ENCODE assay signal across 17 cellular contexts in the genomic region with DNA sequence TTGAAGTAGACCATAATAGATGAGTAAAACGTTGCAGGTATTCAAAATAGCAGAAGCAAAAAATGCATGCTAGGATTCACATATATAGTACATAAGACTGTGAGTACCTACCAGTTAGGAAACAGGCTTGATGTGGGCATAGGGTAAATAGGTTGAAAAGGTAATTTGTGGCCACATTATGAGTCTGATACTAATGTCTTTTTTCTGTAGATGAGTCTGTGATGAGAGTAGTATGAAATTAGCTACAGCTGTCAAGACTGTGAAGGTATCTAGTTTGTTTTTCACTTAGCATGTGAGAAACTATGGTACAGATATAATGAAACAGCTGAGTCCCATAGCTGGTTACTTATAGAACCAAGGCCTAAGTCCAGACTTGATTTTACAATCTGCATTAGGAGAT. TPM values are rescaled to one million over a fixed set of nuclear protein-coding genes. Genes with fewer than 3 reads are reported as not detected.
DNase-seq lines count a peak whose midpoint lies in the region; ATAC-seq lines count a peak whose summit lies in the region.
"Had no signal": no experiment of that assay in that cellular context is flagged by ENCODE, and none has a peak within 500 bp of the region (broad histone marks: within the 10 kb centered on the region; RNA-seq: fewer than 3 reads in every experiment).

No MANE protein-coding gene starts in this region.

- intact Hi-C loops in activated CD4-positive, alpha-beta T cell treated with anti-CD3 and anti-CD28 coated beads, Interleukin-2, amount 10 ng/mL, durations not matched to agents 24 days and 14 days (cut with micrococcal nuclease), result no loop called here
- intact Hi-C loops in naive thymus-derived CD4-positive, alpha-beta T cell (cut with micrococcal nuclease), result no loop called here

- H3K4me3 ChIP-seq in naive thymus-derived CD4-positive, alpha-beta T cell (ENCODE audit: low read length), result no peak overlapping the region

- H3K27ac ChIP-seq in naive thymus-derived CD4-positive, alpha-beta T cell (ENCODE audit: low read depth, low read length), result no peak overlapping the region
- H3K27ac ChIP-seq: KMS-11 had no signal

- ATAC-seq in activated naive CD8-positive, alpha-beta T cell treated with anti-CD3 and anti-CD28 coated beads, Interleukin-2, amount 50 U/mL, for 24 hours, result no peak
- peak; percentile 83 for ATAC-seq in HG02870 (IDR thresholded peaks at IDR 0.05; ENCODE audit: unreplicated experiment)
- ATAC-seq in naive thymus-derived CD4-positive, alpha-beta T cell, result no peak
- ATAC-seq in GM18909 (IDR thresholded peaks at IDR 0.05; ENCODE audit: poor library complexity, unreplicated experiment), result no peak
- ATAC-seq: HepG2, PC-3 had no signal

- DNase-seq in activated CD4-positive, alpha-beta T cell treated with anti-CD3 and anti-CD28 coated beads, Interleukin-2, amount 10 ng/mL, durations not matched to agents 24 days and 14 days, result peak; percentile 19
- no peak for DNase-seq in activated CD4-positive, alpha-beta T cell treated with anti-CD3 and anti-CD28 coated beads, Interleukin-2, amount 50 U/mL, for 48 hours
- no peak for DNase-seq in activated naive CD8-positive, alpha-beta T cell treated with anti-CD3 and anti-CD28 coated beads, Interleukin-2, amount 50 U/mL, for 24 hours
- DNase-seq in naive thymus-derived CD4-positive, alpha-beta T cell, result no peak
- DNase-seq in NCI-H1105 (lab: John Stamatoyannopoulos, UW), result no peak
- DNase-seq: 8988T, C1 segment of cervical spinal cord, HFFc6, NCI-H1092 treated with DMSO at 0.1 percent for 48 hours, NCI-H1694 treated with DMSO at 0.1 percent for 48 hours, NCI-H69, PC-3 had no signal

- H3K36me3 ChIP-seq in naive thymus-derived CD4-positive, alpha-beta T cell (ENCODE audit: control insufficient read depth in 2 of 3, insufficient read depth in 3 of 3, low read length in 3 of 3), result peaks cover 23 to 81% (median 28%) of the 10 kb centered on the region in 3 experiments

- H3K4me3 Mint-ChIP-seq in activated CD4-positive, alpha-beta T cell treated with anti-CD3 and anti-CD28 coated beads, Interleukin-2, amount 10 ng/mL, durations not matched to agents 24 days and 14 days, result no peak overlapping the region
- H3K4me3 Mint-ChIP-seq in activated naive CD8-positive, alpha-beta T cell, result no peak overlapping the region
- no peak overlapping the region for H3K4me3 Mint-ChIP-seq in activated naive CD8-positive, alpha-beta T cell treated with anti-CD3 and anti-CD28 coated beads, Interleukin-2, amount 50 U/mL, for 24 hours
- no peak overlapping the region for H3K4me3 Mint-ChIP-seq in naive thymus-derived CD4-positive, alpha-beta T cell
- H3K4me3 Mint-ChIP-seq: HFFc6 had no signal

- H3K36me3 Mint-ChIP-seq in activated CD4-positive, alpha-beta T cell treated with anti-CD3 and anti-CD28 coated beads, Interleukin-2, amount 10 ng/mL, durations not matched to agents 24 days and 14 days (ENCODE audit: low read depth), result peaks cover 61% of the 10 kb centered on the region
- H3K36me3 Mint-ChIP-seq in activated naive CD8-positive, alpha-beta T cell, result peaks cover 12% of the 10 kb centered on the region
- peaks cover 61% of the 10 kb centered on the region for H3K36me3 Mint-ChIP-seq in activated naive CD8-positive, alpha-beta T cell treated with anti-CD3 and anti-CD28 coated beads, Interleukin-2, amount 50 U/mL, for 24 hours (ENCODE audit: low read depth)
- H3K36me3 Mint-ChIP-seq in naive thymus-derived CD4-positive, alpha-beta T cell, result peaks cover 11 to 48% (median 40%) of the 10 kb centered on the region in 5 donors

- H3K9me3 ChIP-seq in naive thymus-derived CD4-positive, alpha-beta T cell (ENCODE audit: control insufficient read depth in 2 of 3, low read length in 3 of 3), result no peaks in the 10 kb centered on the region

- H3K27ac Mint-ChIP-seq in activated CD4-positive, alpha-beta T cell treated with anti-CD3 and anti-CD28 coated beads, Interleukin-2, amount 10 ng/mL, durations not matched to agents 24 days and 14 days, result no peak overlapping the region
- H3K27ac Mint-ChIP-seq in activated naive CD8-positive, alpha-beta T cell, result peak overlapping the region; percentile 18
- H3K27ac Mint-ChIP-seq in activated naive CD8-positive, alpha-beta T cell treated with anti-CD3 and anti-CD28 coated beads, Interleukin-2, amount 50 U/mL, for 24 hours, result no peak overlapping the region
- H3K27ac Mint-ChIP-seq in naive thymus-derived CD4-positive, alpha-beta T cell, result peak overlapping the region in 6 of 9 donors; percentile 6 to 76 (median 33)
- H3K27ac Mint-ChIP-seq: HFFc6 had no signal

- POLR2A ChIA-PET in naive thymus-derived CD4-positive, alpha-beta T cell (lab: Charles Lee), result interaction anchor here (0.7 to 1.3 kb wide), 2 partner anchors 13 to 350 kb away, joined by 3 to 4 read pairs; a partner anchor contains a TSS

- no peaks in the 10 kb centered on the region for H3K4me1 ChIP-seq in naive thymus-derived CD4-positive, alpha-beta T cell (ENCODE audit: control insufficient read depth in 2 of 2, insufficient read depth in 2 of 2, low read length in 2 of 2)

- CTCF ChIA-PET in naive thymus-derived CD4-positive, alpha-beta T cell (lab: Charles Lee), result no interaction called here

- no peaks in the 10 kb centered on the region for H3K27me3 ChIP-seq in naive thymus-derived CD4-positive, alpha-beta T cell (ENCODE audit: control insufficient read depth in 2 of 2, insufficient read depth in 2 of 2, low read length in 2 of 2)

- H3K9me3 Mint-ChIP-seq in activated CD4-positive, alpha-beta T cell treated with anti-CD3 and anti-CD28 coated beads, Interleukin-2, amount 10 ng/mL, durations not matched to agents 24 days and 14 days, result no peaks in the 10 kb centered on the region
- H3K9me3 Mint-ChIP-seq in activated naive CD8-positive, alpha-beta T cell (ENCODE audit: low read depth), result no peaks in the 10 kb centered on the region
- no peaks in the 10 kb centered on the region for H3K9me3 Mint-ChIP-seq in activated naive CD8-positive, alpha-beta T cell treated with anti-CD3 and anti-CD28 coated beads, Interleukin-2, amount 50 U/mL, for 24 hours
- H3K9me3 Mint-ChIP-seq in naive thymus-derived CD4-positive, alpha-beta T cell, result no peaks in the 10 kb centered on the region
- H3K9me3 Mint-ChIP-seq: HFFc6 had no signal

- peaks cover 17% of the 10 kb centered on the region for H3K4me1 Mint-ChIP-seq in activated CD4-positive, alpha-beta T cell treated with anti-CD3 and anti-CD28 coated beads, Interleukin-2, amount 10 ng/mL, durations not matched to agents 24 days and 14 days
- H3K4me1 Mint-ChIP-seq in activated naive CD8-positive, alpha-beta T cell (ENCODE audit: low read depth), result peaks cover 25% of the 10 kb centered on the region
- H3K4me1 Mint-ChIP-seq in activated naive CD8-positive, alpha-beta T cell treated with anti-CD3 and anti-CD28 coated beads, Interleukin-2, amount 50 U/mL, for 24 hours, result peaks cover 17% of the 10 kb centered on the region
- H3K4me1 Mint-ChIP-seq in naive thymus-derived CD4-positive, alpha-beta T cell, result peaks cover 10 to 40% (median 27%) of the 10 kb centered on the region in 7 donors

- H3K27me3 Mint-ChIP-seq in activated CD4-positive, alpha-beta T cell treated with anti-CD3 and anti-CD28 coated beads, Interleukin-2, amount 10 ng/mL, durations not matched to agents 24 days and 14 days, result no peaks in the 10 kb centered on the region
- no peaks in the 10 kb centered on the region for H3K27me3 Mint-ChIP-seq in activated naive CD8-positive, alpha-beta T cell
- H3K27me3 Mint-ChIP-seq in activated naive CD8-positive, alpha-beta T cell treated with anti-CD3 and anti-CD28 coated beads, Interleukin-2, amount 50 U/mL, for 24 hours, result no peaks in the 10 kb centered on the region
- H3K27me3 Mint-ChIP-seq in naive thymus-derived CD4-positive, alpha-beta T cell, result no peaks in the 10 kb centered on the region

RNA-seq across cellular contexts. Expression of a gene that starts 12.4 kb away (rescaled TPM):
- 0.69 and 0.98 TPM in 2 replicates for total RNA-seq in activated CD4-positive, alpha-beta T cell treated with anti-CD3 and anti-CD28 coated beads, Interleukin-2, amount 10 ng/mL, durations not matched to agents 24 days and 14 days
- total RNA-seq in naive thymus-derived CD4-positive, alpha-beta T cell, result 1 to 10 TPM in 4 of 5 experiments, not detected in 1; 1.7 to 3.6 (median 2.2) TPM
- polyA plus RNA-seq in naive thymus-derived CD4-positive, alpha-beta T cell, result not detected

RNA-seq across cellular contexts. Expression of a gene that starts 12.6 kb away (rescaled TPM):
- 115 and 122 TPM in 2 replicates for total RNA-seq in activated CD4-positive, alpha-beta T cell treated with anti-CD3 and anti-CD28 coated beads, Interleukin-2, amount 10 ng/mL, durations not matched to agents 24 days and 14 days
- total RNA-seq in naive thymus-derived CD4-positive, alpha-beta T cell, result 10 to 100 TPM; 24.8 to 90.7 (median 28.9) TPM
- polyA plus RNA-seq in naive thymus-derived CD4-positive, alpha-beta T cell, result 100 to 1,000 TPM; 175 to 250 TPM

RNA-seq across cellular contexts. Expression of a gene that starts 14.7 kb away (rescaled TPM):
- 63.3 and 64.4 TPM in 2 replicates for total RNA-seq in activated CD4-positive, alpha-beta T cell treated with anti-CD3 and anti-CD28 coated beads, Interleukin-2, amount 10 ng/mL, durations not matched to agents 24 days and 14 days
- 10 to 100 TPM; 35.5 to 52.3 (median 44.1) TPM for total RNA-seq in naive thymus-derived CD4-positive, alpha-beta T cell
- polyA plus RNA-seq in naive thymus-derived CD4-positive, alpha-beta T cell, result 10 to 100 TPM; 60.2 to 62.7 TPM

Comparison
In these comparisons a context has a peak if more than half of its experiments do, and no peak if none do; other contexts are left out.
1. H3K27ac Mint-ChIP-seq: peak in activated naive CD8-positive, alpha-beta T cell (single experiment) and naive thymus-derived CD4-positive, alpha-beta T cell (6 of 9); none in activated CD4-positive, alpha-beta T cell treated with anti-CD3 and anti-CD28 coated beads, Interleukin-2, amount 10 ng/mL, durations not matched to agents 24 days and 14 days (single experiment) and activated naive CD8-positive, alpha-beta T cell treated with anti-CD3 and anti-CD28 coated beads, Interleukin-2, amount 50 U/mL, for 24 hours (single experiment).